ENCODE assay signal across 2 cellular contexts in the genomic region with DNA sequence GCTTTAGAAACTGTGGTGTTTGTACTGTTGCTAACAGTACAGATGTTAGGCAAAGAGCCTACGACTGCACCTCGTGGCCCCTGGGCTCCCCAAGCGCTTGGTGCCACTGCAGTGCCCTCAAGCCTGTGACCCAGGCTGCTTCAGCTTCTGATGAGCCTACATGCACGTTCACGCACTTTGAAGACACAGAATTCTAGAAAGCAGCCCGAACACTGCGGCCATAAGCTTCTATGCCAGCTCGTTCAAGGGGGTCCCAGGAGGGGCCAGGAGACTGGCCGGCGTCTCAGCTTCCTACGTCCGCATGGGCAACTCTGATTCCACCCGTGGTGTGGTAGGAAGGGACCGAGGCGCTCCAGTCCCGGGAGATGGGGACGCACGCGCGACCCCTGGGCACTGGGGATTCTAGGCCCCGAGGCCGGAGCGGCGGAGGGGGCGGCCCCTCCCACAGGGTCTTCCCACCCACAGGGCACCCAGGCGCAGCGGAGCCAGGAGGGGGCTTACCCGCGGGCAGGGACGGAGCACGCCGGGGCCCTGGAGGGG.
A peak's percentile ranks its signal among the peaks of the same experiment; 100 is the strongest.
TF ChIP-seq lines count a peak whose summit lies in the region.

No MANE protein-coding gene starts in this region.

TF ChIP-seq in H1, 55 proteins besides CTCF, POLR2A, EP300 and RAD21:
- TF ChIP-seq SP4 (IDR thresholded peaks at IDR 0.05; ENCODE audit: low read length), result no peak
- peak; percentile 19 for TF ChIP-seq ASH2L (IDR thresholded peaks at IDR 0.05; ENCODE audit: low read length)

TF ChIP-seq in neural cell, 6 proteins besides CTCF, POLR2A, EP300 and RAD21:
- no peak for TF ChIP-seq POLR2AphosphoS5 (IDR thresholded peaks at IDR 0.05)
- TF ChIP-seq EZH2 (IDR thresholded peaks at IDR 0.05; ENCODE audit: borderline replicate concordance, insufficient read depth, low read length, poor library complexity, severe bottlenecking), result no peak
- no peak for TF ChIP-seq TAF1 (IDR thresholded peaks at IDR 0.05; ENCODE audit: low read depth)
- TF ChIP-seq SMC3 (conservative IDR thresholded peaks at IDR 0.05; ENCODE audit: poor library complexity), result no peak
- TF ChIP-seq MXI1 (conservative IDR thresholded peaks at IDR 0.05; ENCODE audit: poor library complexity, severe bottlenecking), result no peak
